ENCODE assay signal across 15 cellular contexts in genomic region chr22:49296561-49296960, GRCh38.
"Had no signal": no experiment of that assay in that cellular context is flagged by ENCODE, and none has a peak within 500 bp of the region (broad histone marks: within the 10 kb centered on the region; RNA-seq: fewer than 3 reads in every experiment).

No MANE protein-coding gene starts in this region.

- H3K4me1 Mint-ChIP-seq: activated CD4-positive, alpha-beta T cell treated with anti-CD3 and anti-CD28 coated beads, Interleukin-2, amount 10 ng/mL, durations not matched to agents 24 days and 14 days; stimulated activated naive B cell treated with anti-CD40 and anti-IgM and Interleukin-4, amounts not matched to agents 10 μg/mL and 1 μg/mL and 100 μg/mL, for 72 hours had no signal

- H3K4me3 Mint-ChIP-seq: activated CD4-positive, alpha-beta T cell treated with anti-CD3 and anti-CD28 coated beads, Interleukin-2, amount 10 ng/mL, durations not matched to agents 24 days and 14 days; activated naive CD8-positive, alpha-beta T cell; neural progenitor cell; stimulated activated naive B cell treated with anti-CD40 and anti-IgM and Interleukin-4, amounts not matched to agents 10 μg/mL and 1 μg/mL and 100 μg/mL, for 72 hours; T-helper 1 cell treated with Interleukin-12 subunit alpha and Interleukin-12 subunit beta and Interleukin-4 antibody, amounts not matched to agents 30 μg/mL and 1 μg/mL, for 36 hours had no signal

- H3K4me3 ChIP-seq: gastrocnemius medialis, left ventricle myocardium inferior, neural progenitor cell, smooth muscle cell had no signal

- H3K27me3 ChIP-seq: gastrocnemius medialis, neural progenitor cell had no signal

- H3K27ac ChIP-seq: gastrocnemius medialis, left ventricle myocardium inferior, neural progenitor cell had no signal

- H3K9me3 Mint-ChIP-seq: activated CD4-positive, alpha-beta T cell treated with anti-CD3 and anti-CD28 coated beads, Interleukin-2, amount 10 ng/mL, durations not matched to agents 24 days and 14 days had no signal

- H3K4me1 ChIP-seq: gastrocnemius medialis, left ventricle myocardium inferior, neural progenitor cell had no signal

- H3K27me3 Mint-ChIP-seq: activated CD4-positive, alpha-beta T cell treated with anti-CD3 and anti-CD28 coated beads, Interleukin-2, amount 10 ng/mL, durations not matched to agents 24 days and 14 days; activated naive CD8-positive, alpha-beta T cell had no signal

- H3K36me3 ChIP-seq: gastrocnemius medialis, left ventricle myocardium inferior, neural progenitor cell had no signal

- ATAC-seq: gastrocnemius medialis; right cardiac atrium; SK-N-SH treated with all-trans-retinoic acid at 6 μM for 48 hours; stimulated activated naive B cell treated with anti-CD40 and anti-IgM and Interleukin-4, amounts not matched to agents 10 μg/mL and 1 μg/mL and 100 μg/mL, for 72 hours had no signal

- H3K9me3 ChIP-seq: gastrocnemius medialis had no signal

- H3K27ac Mint-ChIP-seq: activated CD4-positive, alpha-beta T cell treated with anti-CD3 and anti-CD28 coated beads, Interleukin-2, amount 10 ng/mL, durations not matched to agents 24 days and 14 days; activated naive CD8-positive, alpha-beta T cell; neural progenitor cell; stimulated activated naive B cell treated with anti-CD40 and anti-IgM and Interleukin-4, amounts not matched to agents 10 μg/mL and 1 μg/mL and 100 μg/mL, for 72 hours; T-helper 1 cell treated with Interleukin-12 subunit alpha and Interleukin-12 subunit beta and Interleukin-4 antibody, amounts not matched to agents 30 μg/mL and 1 μg/mL, for 36 hours had no signal

- DNase-seq: activated CD4-positive, alpha-beta T cell treated with anti-CD3 and anti-CD28 coated beads, Interleukin-2, amount 10 ng/mL, durations not matched to agents 24 days and 14 days; activated gamma-delta T cell; activated T-cell treated with anti-CD3 and anti-CD28 coated beads, Interleukin-2, amount 50 U/mL, for 1 hour; anterior cingulate cortex; effector CD8-positive, alpha-beta T cell; gastrocnemius medialis; left ventricle myocardium inferior; stimulated activated naive B cell treated with anti-CD40 and anti-IgM and Interleukin-4, amounts not matched to agents 10 μg/mL and 1 μg/mL and 100 μg/mL, for 72 hours; substantia nigra had no signal

- H3K36me3 Mint-ChIP-seq: neural progenitor cell had no signal
